Comparison of ENCODE assay signal across 23 cellular contexts in the genomic region with DNA sequence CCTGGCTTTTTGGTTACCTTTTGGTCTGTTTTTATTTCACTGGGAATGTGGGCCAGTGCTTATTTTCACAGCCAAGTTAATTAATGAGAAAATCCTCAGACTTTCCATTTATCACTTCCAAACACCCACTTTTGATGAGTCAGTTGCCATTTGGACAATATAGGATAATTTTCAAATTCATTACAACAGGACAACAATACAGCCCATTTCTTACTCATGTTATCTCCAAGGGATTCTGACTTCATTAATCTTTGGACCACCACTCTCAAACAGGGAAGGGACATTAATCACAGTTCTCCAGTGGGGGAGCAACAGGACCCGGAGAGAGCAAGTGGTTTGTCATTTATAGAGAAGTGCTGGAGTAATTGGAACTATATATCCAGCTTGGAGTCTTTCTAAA. TPM values are rescaled to one million over a fixed set of nuclear protein-coding genes. Genes with fewer than 3 reads are reported as not detected.
DNase-seq lines count a peak whose midpoint lies in the region; ATAC-seq and TF ChIP-seq lines count a peak whose summit lies in the region.
"Had no signal": no experiment of that assay in that cellular context is flagged by ENCODE, and none has a peak within 500 bp of the region (broad histone marks: within the 10 kb centered on the region; RNA-seq: fewer than 3 reads in every experiment).

No MANE protein-coding gene starts in this region.

- no peak overlapping the region for H3K4ac ChIP-seq in IMR-90 (ENCODE audit: low read depth, low read length)

- POLR2A ChIA-PET in IMR-90 (lab: Charles Lee; ENCODE audit: unreplicated experiment) = interaction anchor here (1.6 kb wide), 1 partner anchor 10 kb away, joined by 6 read pairs; no protein-coding TSS in a partner anchor

- no peak overlapping the region for H3K4me2 ChIP-seq in IMR-90 (ENCODE audit: low read depth, low read length)
- H3K4me2 ChIP-seq: A549, GM23338 had no signal

- H3K79me1 ChIP-seq in IMR-90 (ENCODE audit: low read depth in 1 of 2, low read length in 2 of 2) = peaks cover 0 to 3% of the 10 kb centered on the region in 2 experiments; a peak in 1 of 4 replicates

- peak overlapping the region; percentile 75 for H2BK120ac ChIP-seq in IMR-90 (ENCODE audit: low read depth, low read length)

- no peak overlapping the region for H2AK9ac ChIP-seq in IMR-90 (replicated peaks; ENCODE audit: low read depth, low read length, poor library complexity)

- no peaks in the 10 kb centered on the region for H3K27me3 ChIP-seq in IMR-90 (ENCODE audit: control insufficient read depth, insufficient read depth, low read length)

- no peaks in the 10 kb centered on the region for H3K9me3 ChIP-seq in IMR-90 (ENCODE audit: control insufficient read depth, insufficient read depth, low read length)
- H3K9me3 ChIP-seq: A549 had no signal

- no peaks in the 10 kb centered on the region for H3K36me3 ChIP-seq in IMR-90 (ENCODE audit: control insufficient read depth, insufficient read depth, low read length)

- CTCF ChIA-PET in IMR-90 (lab: Yijun Ruan, JAX) = no interaction called here

- peaks cover 7% of the 10 kb centered on the region for H3K4me1 ChIP-seq in IMR-90 (ENCODE audit: control insufficient read depth, insufficient read depth, low read length)
- H3K4me1 ChIP-seq: A549 had no signal

- TF ChIP-seq POLR2A in IMR-90 (IDR thresholded peaks at IDR 0.05; ENCODE audit: low read depth, low read length) = no peak

- H3K9me1 ChIP-seq in IMR-90 (ENCODE audit: insufficient read depth, low read length) = peaks cover 16% of the 10 kb centered on the region

- no peak overlapping the region for H3K9ac ChIP-seq in IMR-90 (ENCODE audit: low read depth, low read length)

- no peak overlapping the region for H3K27ac ChIP-seq in IMR-90 (ENCODE audit: insufficient read depth, low read length)
- H3K27ac ChIP-seq: A549 had no signal

- no peak overlapping the region for H4K5ac ChIP-seq in IMR-90 (ENCODE audit: low read depth, low read length)

- H4K20me1 ChIP-seq in IMR-90 (ENCODE audit: insufficient read depth, low read length) = no peaks in the 10 kb centered on the region

- peak; percentile 51 for DNase-seq in Daoy (ENCODE audit: low read depth)
- DNase-seq in IMR-90 = no peak
- peak; percentile 23 for DNase-seq in astrocyte of the hippocampus (ENCODE audit: low read depth, low spot score)
- DNase-seq in left kidney (ENCODE audit: low read depth, low spot score) = peak; percentile 24
- DNase-seq in NCI-H1436 (lab: John Stamatoyannopoulos, UW) = no peak
- DNase-seq in NCI-H82 treated with DMSO at 0.1 percent for 48 hours (lab: John Stamatoyannopoulos, UW; ENCODE audit: unreplicated experiment) = no peak
- no peak for DNase-seq in sciatic nerve (ENCODE audit: low spot score)
- no peak for DNase-seq in NOMO-1 (lab: John Stamatoyannopoulos, UW; ENCODE audit: unreplicated experiment in 2 of 2)
- DNase-seq: 8988T; C1 segment of cervical spinal cord; Calu3; CD4-positive, alpha-beta memory T cell; COR-L47; DMS53; DND-41; EL; GDM1; H9; HFFc6 had no signal

- H2AFZ ChIP-seq in IMR-90 (replicated peaks; ENCODE audit: low read length, poor library complexity) = no peak overlapping the region
- H2AFZ ChIP-seq: GM23338 had no signal

- H2BK5ac ChIP-seq in IMR-90 (ENCODE audit: low read depth, low read length, poor library complexity, severe bottlenecking) = peak overlapping the region; percentile 26

- no TSS peak for BruUV-seq in IMR-90 (replicated peaks; lab: Mats Ljungman, UMichigan)

- WGBS in IMR-90 (ENCODE audit: extremely low coverage in 2 of 2, insufficient read length in 1 of 2), 2 experiments = no CpG with 5 or more reads among the region's 1 CpG

- no peak for TF ChIP-seq RAD21 in IMR-90 (IDR thresholded peaks at IDR 0.05; ENCODE audit: low read length)

- H3K18ac ChIP-seq in IMR-90 (ENCODE audit: low read depth, low read length) = peak overlapping the region; percentile 53; the same call in 1 of the 2 replicates

- dilution Hi-C loops in IMR-90 (cut with HindIII; ENCODE audit: low sequenced_read_pairs, unreplicated experiment) = loop anchor here (25.0 kb wide), 1 partner anchor 1017 kb away; no protein-coding TSS in a partner anchor

- H2AK5ac ChIP-seq in IMR-90 (ENCODE audit: low read depth, low read length) = peak overlapping the region; percentile 70

- in situ Hi-C loops in IMR-90 (cut with MboI; ENCODE audit: low sequenced_read_pairs) = loop anchor here (25.0 kb wide), 1 partner anchor 1192 kb away; a partner anchor contains a TSS

- peak overlapping the region; percentile 71; the same call in 1 of the 2 replicates for H2BK20ac ChIP-seq in IMR-90 (ENCODE audit: low read depth, low read length)

- H2BK15ac ChIP-seq in IMR-90 (ENCODE audit: low read depth, low read length) = 0 out of 3 replicates have a peak overlapping the region, but pooled peaks have one; percentile 74

- no peak overlapping the region for H3K14ac ChIP-seq in IMR-90 (replicated peaks; ENCODE audit: low read depth, low read length)

- TF ChIP-seq CTCF in IMR-90 (conservative IDR thresholded peaks at IDR 0.05; ENCODE audit: low read depth, low read length) = no peak

- peak overlapping the region in 1 of 2 experiments; percentile 66; a peak in 1 of 4 replicates for H4K8ac ChIP-seq in IMR-90 (ENCODE audit: low read depth in 2 of 2, low read length in 2 of 2)

- intact Hi-C loops in IMR-90 (cut with micrococcal nuclease) (loop anchor here (5.0 kb wide), 1 partner anchor 1202 kb away; no protein-coding TSS in a partner anchor), sciatic nerve (cut with DNase I) (loop anchor here (5.0 kb wide), 1 partner anchor 493 kb away; no protein-coding TSS in a partner anchor)

- H3K23ac ChIP-seq in IMR-90 (ENCODE audit: low read depth, low read length) = no peak overlapping the region

- no peak overlapping the region for H3K56ac ChIP-seq in IMR-90 (ENCODE audit: extremely low read depth, insufficient read depth, low read length)

- H3K4me3 ChIP-seq in IMR-90 (ENCODE audit: insufficient read depth, low read depth, low read length) = no peak overlapping the region
- H3K4me3 ChIP-seq: A549, GM12878, GM23338 had no signal

- ATAC-seq in IMR-90 (ENCODE audit: low read depth) (no peak), sciatic nerve (no peak)
- ATAC-seq: A549, GM12878, GM23338, HCT116 had no signal

- H4K91ac ChIP-seq in IMR-90 (ENCODE audit: insufficient read depth, low read depth, low read length) = no peak overlapping the region

TF ChIP-seq in IMR-90, 13 proteins besides CTCF, POLR2A, EP300 and RAD21:
- TF ChIP-seq FOS (IDR thresholded peaks at IDR 0.05; ENCODE audit: low read depth, low read length) = no peak
- no peak for TF ChIP-seq SMC3 (IDR thresholded peaks at IDR 0.05; ENCODE audit: low read depth, low read length)
- no peak for TF ChIP-seq MXI1 (IDR thresholded peaks at IDR 0.05; ENCODE audit: borderline replicate concordance, low read depth, low read length)
- no peak for TF ChIP-seq CEBPB (IDR thresholded peaks at IDR 0.05; ENCODE audit: low read depth, low read length)
- no peak for TF ChIP-seq BHLHE40 (IDR thresholded peaks at IDR 0.05; ENCODE audit: low read depth, low read length)
- TF ChIP-seq RCOR1 (IDR thresholded peaks at IDR 0.05; ENCODE audit: insufficient replicate concordance, low read length) = no peak
- TF ChIP-seq NFE2L2 (IDR thresholded peaks at IDR 0.05; ENCODE audit: low read depth, low read length) = no peak
- TF ChIP-seq CHD1 (IDR thresholded peaks at IDR 0.05; ENCODE audit: low read depth, low read length) = no peak
- TF ChIP-seq, protein P1, sequence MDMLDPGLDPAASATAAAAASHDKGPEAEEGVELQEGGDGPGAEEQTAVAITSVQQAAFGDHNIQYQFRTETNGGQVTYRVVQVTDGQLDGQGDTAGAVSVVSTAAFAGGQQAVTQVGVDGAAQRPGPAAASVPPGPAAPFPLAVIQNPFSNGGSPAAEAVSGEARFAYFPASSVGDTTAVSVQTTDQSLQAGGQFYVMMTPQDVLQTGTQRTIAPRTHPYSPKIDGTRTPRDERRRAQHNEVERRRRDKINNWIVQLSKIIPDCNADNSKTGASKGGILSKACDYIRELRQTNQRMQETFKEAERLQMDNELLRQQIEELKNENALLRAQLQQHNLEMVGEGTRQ (IDR thresholded peaks at IDR 0.05; ENCODE audit: low read depth, low read length) = no peak
- TF ChIP-seq, protein P2, sequence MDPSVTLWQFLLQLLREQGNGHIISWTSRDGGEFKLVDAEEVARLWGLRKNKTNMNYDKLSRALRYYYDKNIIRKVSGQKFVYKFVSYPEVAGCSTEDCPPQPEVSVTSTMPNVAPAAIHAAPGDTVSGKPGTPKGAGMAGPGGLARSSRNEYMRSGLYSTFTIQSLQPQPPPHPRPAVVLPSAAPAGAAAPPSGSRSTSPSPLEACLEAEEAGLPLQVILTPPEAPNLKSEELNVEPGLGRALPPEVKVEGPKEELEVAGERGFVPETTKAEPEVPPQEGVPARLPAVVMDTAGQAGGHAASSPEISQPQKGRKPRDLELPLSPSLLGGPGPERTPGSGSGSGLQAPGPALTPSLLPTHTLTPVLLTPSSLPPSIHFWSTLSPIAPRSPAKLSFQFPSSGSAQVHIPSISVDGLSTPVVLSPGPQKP (IDR thresholded peaks at IDR 0.05; ENCODE audit: borderline replicate concordance, low read depth, low read length) = no peak
- TF ChIP-seq MAZ (IDR thresholded peaks at IDR 0.05; ENCODE audit: borderline replicate concordance, low read depth, low read length) = no peak
- TF ChIP-seq MAFK (IDR thresholded peaks at IDR 0.05; ENCODE audit: low read depth, low read length) = no peak
- TF ChIP-seq RFX5 (IDR thresholded peaks at IDR 0.05; ENCODE audit: low read depth, low read length) = no peak

RNA-seq across cellular contexts. Expression of a gene that starts 38.8 kb away (rescaled TPM):
- total RNA-seq in Daoy (2014; rRNA removed; shearing (Covaris generic)) = 161 and 165 TPM in 2 replicates
- 46.6 and 51.1 TPM in 2 replicates for total RNA-seq in IMR-90 (2012; rRNA removed)
- 86.9 and 89.1 TPM in 2 replicates for polyA plus RNA-seq in IMR-90 (2012; rRNA removed)
- polyA plus RNA-seq in IMR-90 (2012; cell fraction: cytosol; rRNA removed) = 80.5 and 108 TPM in 2 replicates
- 85.4 and 184 TPM in 2 replicates for polyA plus RNA-seq in IMR-90 (2012; cell fraction: nucleus; rRNA removed; ENCODE audit: low replicate concordance)
- total RNA-seq in sciatic nerve = 179 TPM

RNA-seq across cellular contexts. Expression of a gene that starts 45.2 kb away (rescaled TPM):
- 5.9 and 13.0 TPM in 2 replicates for total RNA-seq in Daoy (2014; rRNA removed; shearing (Covaris generic))
- 9.1 and 17.8 TPM in 2 replicates for total RNA-seq in IMR-90 (2012; rRNA removed)
- 10.7 and 15.7 TPM in 2 replicates for polyA plus RNA-seq in IMR-90 (2012; rRNA removed)
- 0.73 and 0.77 TPM in 2 replicates for polyA plus RNA-seq in IMR-90 (2012; cell fraction: cytosol; rRNA removed)
- polyA plus RNA-seq in IMR-90 (2012; cell fraction: nucleus; rRNA removed; ENCODE audit: low replicate concordance) = 8.4 and 58.0 TPM in 2 replicates
- 48.4 TPM for total RNA-seq in sciatic nerve

Comparison
In these comparisons a context has a peak if more than half of its experiments do, and no peak if none do; other contexts are left out.
1. DNase-seq: peak in Daoy (single experiment), astrocyte of the hippocampus (single experiment) and left kidney (single experiment); none in IMR-90 (single experiment), NCI-H1436 (single experiment), NCI-H82 treated with DMSO at 0.1 percent for 48 hours (single experiment), sciatic nerve (single experiment) and NOMO-1 (0 of 2).